ENCODE assay signal across 8 cellular contexts in the genomic region with DNA sequence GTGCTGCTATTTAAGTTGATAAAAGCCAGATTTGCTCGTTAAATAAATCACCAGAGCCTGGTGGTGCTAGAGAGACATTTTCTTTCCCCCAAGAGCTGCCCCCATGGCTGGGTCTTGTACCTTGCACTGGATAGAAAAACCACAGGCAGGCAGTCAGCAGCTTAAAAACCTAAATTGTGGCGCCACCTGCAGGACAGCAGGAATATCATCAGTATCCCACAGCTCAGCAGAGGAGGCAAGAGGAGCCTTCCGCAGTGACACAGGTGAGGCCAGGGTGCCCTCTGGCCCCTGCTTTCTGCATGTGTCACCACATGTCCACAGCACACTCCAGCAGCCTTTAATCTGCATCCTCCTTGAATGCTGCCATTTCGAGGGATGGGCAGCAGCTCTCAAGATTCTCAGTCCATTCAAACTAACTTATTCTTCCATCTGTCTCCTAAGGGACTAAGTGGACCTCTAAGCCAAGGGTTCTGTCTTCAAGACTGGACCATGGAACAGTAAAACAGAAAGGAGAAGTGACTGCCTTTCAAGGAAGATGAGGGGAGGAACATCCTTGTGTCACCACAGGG. TPM values are rescaled to one million over a fixed set of nuclear protein-coding genes. Genes with fewer than 3 reads are reported as not detected.
DNase-seq lines count a peak whose midpoint lies in the region; ATAC-seq and TF ChIP-seq lines count a peak whose summit lies in the region.

No MANE protein-coding gene starts in this region.

- no peaks in the 10 kb centered on the region for H3K9me3 Mint-ChIP-seq in WTC11

- no peaks in the 10 kb centered on the region for H3K36me3 Mint-ChIP-seq in WTC11

- no peak overlapping the region for H3K27ac Mint-ChIP-seq in WTC11

- H3K4me3 Mint-ChIP-seq in WTC11: no peak overlapping the region

- peaks cover 39% of the 10 kb centered on the region for H3K27me3 Mint-ChIP-seq in WTC11 (ENCODE audit: low read depth)

- POLR2A ChIA-PET in WTC11 (lab: Charles Lee): interaction anchor here (0.6 kb wide), 1 partner anchor 1088 kb away, joined by 4 read pairs; no protein-coding TSS in a partner anchor

- CTCF ChIA-PET in WTC11 (lab: Charles Lee): interaction anchor here (0.6 to 2.2 kb wide), 62 partner anchors 8 to 1736 kb away, joined by 3 to 35 read pairs (median 4); a partner anchor contains a TSS

- H3K4me1 Mint-ChIP-seq in WTC11: peaks cover 13% of the 10 kb centered on the region

- DNase-seq in GF-D8 (lab: John Stamatoyannopoulos, UW): peak; percentile 15
- DNase-seq in NCI-H2171 (lab: John Stamatoyannopoulos, UW): peak; percentile 41
- DNase-seq in WTC11 (ENCODE audit: low spot score): peak; percentile 78
- peak; percentile 60 for DNase-seq in central memory CD4-positive, alpha-beta T cell
- peak; percentile 94 for DNase-seq in left kidney (ENCODE audit: low read depth, low spot score)
- DNase-seq in stimulated activated CD4-positive, alpha-beta T cell treated with anti-CD3 and anti-CD28 coated beads, Interleukin-4, amount 100 ng/mL, for 1 hour: peak; percentile 57

- ATAC-seq in HG02763 (IDR thresholded peaks at IDR 0.05; ENCODE audit: unreplicated experiment) (peak; percentile 56), WTC11 (peak; percentile 71), GM18858 (IDR thresholded peaks at IDR 0.05; ENCODE audit: unreplicated experiment) (no peak)

- TF ChIP-seq CTCF in WTC11 (IDR thresholded peaks at IDR 0.05): peak; percentile 68

TF ChIP-seq in WTC11, 78 proteins besides CTCF, POLR2A, EP300 and RAD21:
- TF ChIP-seq SMAD3 (CRISPR knock-in tag; IDR thresholded peaks at IDR 0.05; ENCODE audit: borderline replicate concordance): no peak
- TF ChIP-seq JUN (CRISPR knock-in tag; IDR thresholded peaks at IDR 0.05): no peak
- no peak for TF ChIP-seq CBFB (CRISPR knock-in tag; IDR thresholded peaks at IDR 0.05; ENCODE audit: low read depth)
- no peak for TF ChIP-seq ZNF232 (CRISPR knock-in tag; IDR thresholded peaks at IDR 0.05)
- no peak for TF ChIP-seq MXD4 (CRISPR knock-in tag; IDR thresholded peaks at IDR 0.05; ENCODE audit: borderline replicate concordance)
- TF ChIP-seq ZNF121 (CRISPR knock-in tag; IDR thresholded peaks at IDR 0.05): peak; percentile 81
- TF ChIP-seq, protein P1, sequence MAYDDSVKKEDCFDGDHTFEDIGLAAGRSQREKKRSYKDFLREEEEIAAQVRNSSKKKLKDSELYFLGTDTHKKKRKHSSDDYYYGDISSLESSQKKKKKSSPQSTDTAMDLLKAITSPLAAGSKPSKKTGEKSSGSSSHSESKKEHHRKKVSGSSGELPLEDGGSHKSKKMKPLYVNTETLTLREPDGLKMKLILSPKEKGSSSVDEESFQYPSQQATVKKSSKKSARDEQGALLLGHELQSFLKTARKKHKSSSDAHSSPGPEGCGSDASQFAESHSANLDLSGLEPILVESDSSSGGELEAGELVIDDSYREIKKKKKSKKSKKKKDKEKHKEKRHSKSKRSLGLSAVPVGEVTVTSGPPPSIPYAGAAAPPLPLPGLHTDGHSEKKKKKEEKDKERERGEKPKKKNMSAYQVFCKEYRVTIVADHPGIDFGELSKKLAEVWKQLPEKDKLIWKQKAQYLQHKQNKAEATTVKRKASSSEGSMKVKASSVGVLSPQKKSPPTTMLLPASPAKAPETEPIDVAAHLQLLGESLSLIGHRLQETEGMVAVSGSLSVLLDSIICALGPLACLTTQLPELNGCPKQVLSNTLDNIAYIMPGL (CRISPR knock-in tag; IDR thresholded peaks at IDR 0.05): 0 out of 2 replicates have a peak, but pooled peaks have one; percentile 39
- no peak for TF ChIP-seq PRRX2 (CRISPR knock-in tag; IDR thresholded peaks at IDR 0.05)
- no peak for TF ChIP-seq IRF2 (CRISPR knock-in tag; IDR thresholded peaks at IDR 0.05; ENCODE audit: borderline replicate concordance, low read depth)
- TF ChIP-seq ZBTB21 (CRISPR knock-in tag; IDR thresholded peaks at IDR 0.05; ENCODE audit: borderline replicate concordance): no peak
- TF ChIP-seq ZNF416 (CRISPR knock-in tag; IDR thresholded peaks at IDR 0.05): no peak
- no peak for TF ChIP-seq SP1 (CRISPR knock-in tag; conservative IDR thresholded peaks at IDR 0.05)
TF ChIP-seq in WTC11: peak in this region for 2.

RNA-seq across cellular contexts. Expression of a gene that starts 4.5 kb away (rescaled TPM):
- total RNA-seq in WTC11 (2021): 0.41 to 0.81 TPM (median 0.46 TPM) in 3 replicates

Comparison
In these comparisons a context has a peak if more than half of its experiments do, and no peak if none do; other contexts are left out.
1. DNase-seq: peak in every context shown above with its lines; median percentile 94 in left kidney; 78 in WTC11; 60 in central memory CD4-positive, alpha-beta T cell; 57 in stimulated activated CD4-positive, alpha-beta T cell treated with anti-CD3 and anti-CD28 coated beads, Interleukin-4, amount 100 ng/mL, for 1 hour; 41 in NCI-H2171; 15 in GF-D8.